Comparison of ENCODE assay signal across 19 cellular contexts in genomic region chr13:43195112-43195511, GRCh38.
DNase-seq lines count a peak whose midpoint lies in the region; ATAC-seq and TF ChIP-seq lines count a peak whose summit lies in the region.
"Had no signal": no experiment of that assay in that cellular context is flagged by ENCODE, and none has a peak within 500 bp of the region (broad histone marks: within the 10 kb centered on the region; RNA-seq: fewer than 3 reads in every experiment).

No MANE protein-coding gene starts in this region.

- H3K4me3 ChIP-seq in cardiac muscle cell = no peak overlapping the region
- no peak overlapping the region for H3K4me3 ChIP-seq in left ventricle myocardium inferior
- H3K4me3 ChIP-seq in right cardiac atrium (ENCODE audit: low read length) = no peak overlapping the region
- H3K4me3 ChIP-seq in heart left ventricle = no peak overlapping the region
- H3K4me3 ChIP-seq: A549; BLaER1 treated with 17β-estradiol and CSF1 and Interleukin-3, amounts not matched to agents 10 nM and 100 nM; GM12878 had no signal

- intact Hi-C loops in Right ventricle myocardium inferior (cut with DNase I) (loop anchor here (10.0 kb wide), 1 partner anchor 610 kb away; no protein-coding TSS in a partner anchor), left ventricle myocardium superior (cut with micrococcal nuclease) (no loop called here), left ventricle myocardium inferior (cut with micrococcal nuclease) (loop anchor here (10.0 kb wide), 1 partner anchor 610 kb away; no protein-coding TSS in a partner anchor), right cardiac atrium (cut with DNase I) (no loop called here), heart left ventricle (cut with DNase I) (loop anchor here in 7 of 10 donors (5.0 to 10.0 kb wide), 5 partner anchors 590 to 677 kb away; partner anchors contain the start of gene ENOX1 (in 3 of the 7))

- WGBS in right cardiac atrium = 65% methylated on average over 4 of the region's 4 CpGs
- 68 to 80% (median 76%) methylated on average over 4 of the region's 4 CpGs for WGBS in heart left ventricle, 4 donors

- peak overlapping the region; percentile 69 for H3K27ac ChIP-seq in cardiac muscle cell
- H3K27ac ChIP-seq in left ventricle myocardium inferior (replicated peaks) = no peak overlapping the region
- H3K27ac ChIP-seq in right cardiac atrium (ENCODE audit: low read length) = no peak overlapping the region
- H3K27ac ChIP-seq in heart left ventricle = no peak overlapping the region
- H3K27ac ChIP-seq: 22Rv1; A549; BLaER1 treated with 17β-estradiol and CSF1 and Interleukin-3, amounts not matched to agents 10 nM and 100 nM; C4-2B had no signal

- H3K9me3 ChIP-seq in cardiac muscle cell (ENCODE audit: low read depth) (no peaks in the 10 kb centered on the region), left ventricle myocardium inferior (replicated peaks) (no peaks in the 10 kb centered on the region), right cardiac atrium (ENCODE audit: control insufficient read depth, low read length) (no peaks in the 10 kb centered on the region), heart left ventricle (no peaks in the 10 kb centered on the region)
- H3K9me3 ChIP-seq: A549; BLaER1 treated with 17β-estradiol and CSF1 and Interleukin-3, amounts not matched to agents 10 nM and 100 nM; Caco-2 had no signal

- no peak for TF ChIP-seq CTCF in cardiac muscle cell (IDR thresholded peaks at IDR 0.05; ENCODE audit: low read depth, low read length)
- TF ChIP-seq CTCF in left ventricle myocardium inferior (IDR thresholded peaks at IDR 0.05; ENCODE audit: borderline replicate concordance) = no peak
- no peak for TF ChIP-seq CTCF in heart left ventricle (IDR thresholded peaks at IDR 0.05)

- H3K27me3 ChIP-seq in cardiac muscle cell (no peaks in the 10 kb centered on the region), left ventricle myocardium inferior (ENCODE audit: low read depth) (no peaks in the 10 kb centered on the region), right cardiac atrium (ENCODE audit: control insufficient read depth, insufficient read depth) (no peaks in the 10 kb centered on the region), heart left ventricle (peaks cover 0 to 4% (median 0%) of the 10 kb centered on the region in 9 donors)
- H3K27me3 ChIP-seq: BLaER1 treated with 17β-estradiol and CSF1 and Interleukin-3, amounts not matched to agents 10 nM and 100 nM had no signal

- H3K36me3 ChIP-seq in cardiac muscle cell (no peaks in the 10 kb centered on the region), left ventricle myocardium inferior (no peaks in the 10 kb centered on the region), heart left ventricle (no peaks in the 10 kb centered on the region)
- H3K36me3 ChIP-seq: BLaER1 treated with 17β-estradiol and CSF1 and Interleukin-3, amounts not matched to agents 10 nM and 100 nM had no signal

- TF ChIP-seq POLR2A in heart left ventricle (IDR thresholded peaks at IDR 0.05) = no peak

- peaks cover 67% of the 10 kb centered on the region for H3K4me1 ChIP-seq in cardiac muscle cell (ENCODE audit: low read depth)
- H3K4me1 ChIP-seq in left ventricle myocardium inferior = peaks cover 15% of the 10 kb centered on the region
- peaks cover 2% of the 10 kb centered on the region for H3K4me1 ChIP-seq in right cardiac atrium (ENCODE audit: control insufficient read depth, insufficient read depth, low read length)
- peaks cover 0 to 14% (median 0%) of the 10 kb centered on the region in 12 donors for H3K4me1 ChIP-seq in heart left ventricle
- H3K4me1 ChIP-seq: A549; BLaER1 treated with 17β-estradiol and CSF1 and Interleukin-3, amounts not matched to agents 10 nM and 100 nM had no signal

- ATAC-seq in Right ventricle myocardium inferior (peak; percentile 29), left ventricle myocardium superior (no peak), right cardiac atrium (peak; percentile 32 to 62), heart left ventricle (no peak)
- ATAC-seq: A549; CD8-positive, alpha-beta T cell had no signal

- DNase-seq in Right ventricle myocardium inferior (ENCODE audit: missing footprints) (no peak), left ventricle myocardium superior (no peak), cardiac muscle cell (ENCODE audit: low read depth in 1 of 2, low spot score in 1 of 2) (no peak), left ventricle myocardium inferior (no peak), right cardiac atrium (no peak), heart left ventricle (no peak)
- DNase-seq: AML-193; Caco-2; Calu3; CD4-positive, alpha-beta T cell; CD8-positive, alpha-beta T cell; DND-41; EL; GDM1 had no signal

Comparison
In these comparisons a context has a peak if more than half of its experiments do, and no peak if none do; other contexts are left out.
1. ATAC-seq: peak in Right ventricle myocardium inferior (single experiment) and right cardiac atrium (2 of 2); none in left ventricle myocardium superior (single experiment) and heart left ventricle (0 of 4).
2. intact Hi-C loops: an anchor here in Right ventricle myocardium inferior (10.0 kb wide), left ventricle myocardium inferior (10.0 kb wide) and heart left ventricle (5.0 to 10.0 kb wide); none called in left ventricle myocardium superior and right cardiac atrium.